14 cellular contexts compared by ENCODE assay signal in the genomic region with DNA sequence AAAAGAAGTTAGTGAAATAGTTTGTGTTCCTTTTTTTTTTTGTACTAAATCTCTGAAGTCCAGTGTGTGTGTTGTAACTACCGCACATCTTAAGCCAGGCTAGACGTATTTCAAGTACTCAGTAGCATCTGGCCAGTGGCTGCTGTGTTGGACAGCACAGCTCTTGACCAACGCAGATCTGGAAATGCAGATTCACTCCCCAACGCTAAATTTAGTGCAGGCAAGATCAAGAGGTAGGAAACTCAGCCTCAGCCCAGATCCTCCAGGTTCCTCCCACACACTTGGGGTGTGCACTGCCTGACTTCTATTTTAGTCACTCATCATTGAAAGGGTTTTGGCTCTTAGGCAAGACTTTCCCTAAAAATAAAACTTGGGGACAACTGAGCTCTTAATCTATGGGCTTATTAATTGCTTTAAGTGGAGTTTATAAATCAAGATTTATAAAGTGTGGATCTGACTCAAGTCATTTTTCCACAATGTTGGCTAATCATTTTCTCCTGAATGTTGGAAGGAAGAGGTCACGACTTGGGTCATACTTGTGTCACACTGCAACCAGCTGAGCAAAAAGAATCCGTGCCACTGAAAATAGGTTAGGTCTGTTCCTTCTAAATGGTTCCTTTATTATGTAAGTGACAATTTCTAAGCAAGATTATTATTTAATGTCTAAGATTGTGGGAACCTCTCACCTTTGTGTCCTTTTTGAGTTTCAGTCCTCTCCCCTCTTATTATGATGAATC.
A peak's percentile ranks its signal among the peaks of the same experiment; 100 is the strongest.
DNase-seq lines count a peak whose midpoint lies in the region; ATAC-seq lines count a peak whose summit lies in the region.
"Had no signal": no experiment of that assay in that cellular context is flagged by ENCODE, and none has a peak within 500 bp of the region (broad histone marks: within the 10 kb centered on the region; RNA-seq: fewer than 3 reads in every experiment).

No MANE protein-coding gene starts in this region.

- CTCF ChIA-PET in activated CD4-positive, alpha-beta memory T cell treated with anti-CD3 and anti-CD28 coated beads for 36 hours (lab: Charles Lee): interaction anchor here (1.4 kb wide), 1 partner anchor 15 kb away, joined by 3 read pairs; no protein-coding TSS in a partner anchor
- CTCF ChIA-PET in activated CD4-positive, alpha-beta memory T cell treated with anti-CD3 and anti-CD28 coated beads, Interleukin-2, amount 10 ng/mL, durations not matched to agents 7 days and 5 days (lab: Charles Lee): no interaction called here

- H3K27ac Mint-ChIP-seq in activated CD4-positive, alpha-beta memory T cell treated with anti-CD3 and anti-CD28 coated beads for 36 hours: no peak overlapping the region
- H3K27ac Mint-ChIP-seq in activated CD4-positive, alpha-beta memory T cell treated with anti-CD3 and anti-CD28 coated beads, Interleukin-2, amount 10 ng/mL, durations not matched to agents 7 days and 5 days: no peak overlapping the region
- peak overlapping the region; percentile 12 for H3K27ac Mint-ChIP-seq in T-helper 17 cell
- H3K27ac Mint-ChIP-seq in naive thymus-derived CD8-positive, alpha-beta T cell: peak overlapping the region; percentile 22 to 92 (median 55)
- H3K27ac Mint-ChIP-seq: activated CD8-positive, alpha-beta memory T cell treated with anti-CD3 and anti-CD28 coated beads, Interleukin-2, amount 10 ng/mL, durations not matched to agents 7 days and 5 days had no signal

- no peaks in the 10 kb centered on the region for H3K36me3 Mint-ChIP-seq in activated CD4-positive, alpha-beta memory T cell treated with anti-CD3 and anti-CD28 coated beads for 36 hours
- H3K36me3 Mint-ChIP-seq in activated CD4-positive, alpha-beta memory T cell treated with anti-CD3 and anti-CD28 coated beads, Interleukin-2, amount 10 ng/mL, durations not matched to agents 7 days and 5 days (ENCODE audit: low read depth): peaks cover 3% of the 10 kb centered on the region
- H3K36me3 Mint-ChIP-seq in T-helper 17 cell (ENCODE audit: low read depth): no peaks in the 10 kb centered on the region
- H3K36me3 Mint-ChIP-seq in naive thymus-derived CD8-positive, alpha-beta T cell: peaks cover 0 to 5% (median 0%) of the 10 kb centered on the region in 3 donors

- no peak for ATAC-seq in T-helper 17 cell
- no peak for ATAC-seq in naive thymus-derived CD8-positive, alpha-beta T cell
- ATAC-seq: activated CD8-positive, alpha-beta memory T cell treated with anti-CD3 and anti-CD28 coated beads, Interleukin-2, amount 10 ng/mL, durations not matched to agents 7 days and 5 days had no signal

- DNase-seq in activated CD4-positive, alpha-beta memory T cell treated with anti-CD3 and anti-CD28 coated beads for 36 hours: peak; percentile 45
- no peak for DNase-seq in activated CD4-positive, alpha-beta memory T cell treated with anti-CD3 and anti-CD28 coated beads, Interleukin-2, amount 10 ng/mL, durations not matched to agents 7 days and 5 days
- DNase-seq in LHCN-M2 (ENCODE audit: low read depth) (peak; percentile 49), T-helper 17 cell (no peak), SK-N-DZ (ENCODE audit: low spot score) (no peak), T1000 (lab: John Stamatoyannopoulos, UW) (no peak), DMS 273 treated with DMSO at 0.1 percent for 48 hours (lab: John Stamatoyannopoulos, UW) (no peak)
- no peak for DNase-seq in naive thymus-derived CD8-positive, alpha-beta T cell
- DNase-seq: activated CD8-positive, alpha-beta memory T cell treated with anti-CD3 and anti-CD28 coated beads, Interleukin-2, amount 10 ng/mL, durations not matched to agents 7 days and 5 days; Caco-2; NCI-H1417; NCI-H510A treated with DMSO at 0.1 percent for 48 hours; RPMI8226 had no signal

- no peaks in the 10 kb centered on the region for H3K9me3 Mint-ChIP-seq in activated CD4-positive, alpha-beta memory T cell treated with anti-CD3 and anti-CD28 coated beads for 36 hours
- peaks cover 5% of the 10 kb centered on the region for H3K9me3 Mint-ChIP-seq in activated CD4-positive, alpha-beta memory T cell treated with anti-CD3 and anti-CD28 coated beads, Interleukin-2, amount 10 ng/mL, durations not matched to agents 7 days and 5 days
- peaks cover 0 to 12% (median 0%) of the 10 kb centered on the region in 9 donors for H3K9me3 Mint-ChIP-seq in naive thymus-derived CD8-positive, alpha-beta T cell

- H3K4me3 Mint-ChIP-seq in activated CD4-positive, alpha-beta memory T cell treated with anti-CD3 and anti-CD28 coated beads for 36 hours: no peak overlapping the region
- no peak overlapping the region for H3K4me3 Mint-ChIP-seq in activated CD4-positive, alpha-beta memory T cell treated with anti-CD3 and anti-CD28 coated beads, Interleukin-2, amount 10 ng/mL, durations not matched to agents 7 days and 5 days
- H3K4me3 Mint-ChIP-seq in T-helper 17 cell: no peak overlapping the region
- peak overlapping the region in 6 of 10 donors; percentile 5 to 66 (median 45) for H3K4me3 Mint-ChIP-seq in naive thymus-derived CD8-positive, alpha-beta T cell
- H3K4me3 Mint-ChIP-seq: activated CD8-positive, alpha-beta memory T cell treated with anti-CD3 and anti-CD28 coated beads, Interleukin-2, amount 10 ng/mL, durations not matched to agents 7 days and 5 days had no signal

- POLR2A ChIA-PET in activated CD4-positive, alpha-beta memory T cell treated with anti-CD3 and anti-CD28 coated beads for 36 hours (lab: Charles Lee): interaction anchor here (0.6 kb wide), 1 partner anchor 592 kb away, joined by 3 read pairs; no protein-coding TSS in a partner anchor
- POLR2A ChIA-PET in activated CD4-positive, alpha-beta memory T cell treated with anti-CD3 and anti-CD28 coated beads, Interleukin-2, amount 10 ng/mL, durations not matched to agents 7 days and 5 days (lab: Charles Lee): interaction anchor here (1.5 kb wide), 1 partner anchor 10 kb away, joined by 4 read pairs; no protein-coding TSS in a partner anchor
- POLR2A ChIA-PET in naive thymus-derived CD8-positive, alpha-beta T cell (lab: Charles Lee): interaction anchor here (0.7 to 1.4 kb wide), 2 partner anchors 15 to 159 kb away, joined by 3 read pairs; no protein-coding TSS in a partner anchor

- H3K4me1 Mint-ChIP-seq in activated CD4-positive, alpha-beta memory T cell treated with anti-CD3 and anti-CD28 coated beads for 36 hours (ENCODE audit: low read depth): peaks cover 61% of the 10 kb centered on the region
- peaks cover 39% of the 10 kb centered on the region for H3K4me1 Mint-ChIP-seq in activated CD4-positive, alpha-beta memory T cell treated with anti-CD3 and anti-CD28 coated beads, Interleukin-2, amount 10 ng/mL, durations not matched to agents 7 days and 5 days
- peaks cover 16% of the 10 kb centered on the region for H3K4me1 Mint-ChIP-seq in T-helper 17 cell
- peaks cover 41 to 81% (median 73%) of the 10 kb centered on the region in 4 donors for H3K4me1 Mint-ChIP-seq in naive thymus-derived CD8-positive, alpha-beta T cell

- intact Hi-C loops in activated CD4-positive, alpha-beta memory T cell treated with anti-CD3 and anti-CD28 coated beads for 36 hours (cut with micrococcal nuclease): no loop called here

- H3K27me3 Mint-ChIP-seq in activated CD4-positive, alpha-beta memory T cell treated with anti-CD3 and anti-CD28 coated beads for 36 hours: no peaks in the 10 kb centered on the region
- H3K27me3 Mint-ChIP-seq in activated CD4-positive, alpha-beta memory T cell treated with anti-CD3 and anti-CD28 coated beads, Interleukin-2, amount 10 ng/mL, durations not matched to agents 7 days and 5 days: peaks cover 4% of the 10 kb centered on the region
- H3K27me3 Mint-ChIP-seq in T-helper 17 cell: no peaks in the 10 kb centered on the region
- no peaks in the 10 kb centered on the region for H3K27me3 Mint-ChIP-seq in naive thymus-derived CD8-positive, alpha-beta T cell

- H3K9me3 ChIP-seq in T-helper 17 cell (ENCODE audit: control insufficient read depth, low read length, poor library complexity, severe bottlenecking): no peaks in the 10 kb centered on the region
- H3K9me3 ChIP-seq: Caco-2, thoracic aorta had no signal

Comparison
In these comparisons a context has a peak if more than half of its experiments do, and no peak if none do; other contexts are left out.
1. DNase-seq: peak in activated CD4-positive, alpha-beta memory T cell treated with anti-CD3 and anti-CD28 coated beads for 36 hours (single experiment) and LHCN-M2 (single experiment); none in activated CD4-positive, alpha-beta memory T cell treated with anti-CD3 and anti-CD28 coated beads, Interleukin-2, amount 10 ng/mL, durations not matched to agents 7 days and 5 days (single experiment), T-helper 17 cell (0 of 3), naive thymus-derived CD8-positive, alpha-beta T cell (0 of 10), SK-N-DZ (single experiment), T1000 (single experiment) and DMS 273 treated with DMSO at 0.1 percent for 48 hours (single experiment).
2. H3K27ac Mint-ChIP-seq: peak in T-helper 17 cell (single experiment) and naive thymus-derived CD8-positive, alpha-beta T cell (10 of 10); none in activated CD4-positive, alpha-beta memory T cell treated with anti-CD3 and anti-CD28 coated beads for 36 hours (single experiment) and activated CD4-positive, alpha-beta memory T cell treated with anti-CD3 and anti-CD28 coated beads, Interleukin-2, amount 10 ng/mL, durations not matched to agents 7 days and 5 days (single experiment).
3. H3K4me3 Mint-ChIP-seq: peak in naive thymus-derived CD8-positive, alpha-beta T cell (6 of 10); none in activated CD4-positive, alpha-beta memory T cell treated with anti-CD3 and anti-CD28 coated beads for 36 hours (single experiment), activated CD4-positive, alpha-beta memory T cell treated with anti-CD3 and anti-CD28 coated beads, Interleukin-2, amount 10 ng/mL, durations not matched to agents 7 days and 5 days (single experiment) and T-helper 17 cell (single experiment).